In genomic region chr11:44015624-44016007, GRCh38 we compare ENCODE assay signal across 21 cellular contexts. TPM values are rescaled to one million over a fixed set of nuclear protein-coding genes. Genes with fewer than 3 reads are reported as not detected.
DNase-seq lines count a peak whose midpoint lies in the region; ATAC-seq and TF ChIP-seq lines count a peak whose summit lies in the region.
"Had no signal": no experiment of that assay in that cellular context is flagged by ENCODE, and none has a peak within 500 bp of the region (broad histone marks: within the 10 kb centered on the region; RNA-seq: fewer than 3 reads in every experiment).

No MANE protein-coding gene starts in this region.

- H3K4me3 ChIP-seq in adrenal gland (no peak overlapping the region), thoracic aorta (no peak overlapping the region)

- WGBS in adrenal gland, 4 donors = 87 to 98% (median 93%) methylated on average over 3 of the region's 3 CpGs

- POLR2A ChIA-PET in GM10248 (lab: Yijun Ruan, JAX) = no interaction called here

- H3K27me3 ChIP-seq in adrenal gland (no peaks in the 10 kb centered on the region), layer of hippocampus (ENCODE audit: control insufficient read depth, insufficient read depth, low read length) (no peaks in the 10 kb centered on the region), thoracic aorta (replicated peaks; ENCODE audit: insufficient read depth) (no peaks in the 10 kb centered on the region)

- no peaks in the 10 kb centered on the region for H3K36me3 Mint-ChIP-seq in activated CD8-positive, alpha-beta memory T cell treated with anti-CD3 and anti-CD28 coated beads, Interleukin-2, amount 10 ng/mL, durations not matched to agents 7 days and 5 days
- H3K36me3 Mint-ChIP-seq: CD4-positive, alpha-beta memory T cell had no signal

- no peaks in the 10 kb centered on the region for H3K9me3 ChIP-seq in adrenal gland (replicated peaks in 1 of 3)
- H3K9me3 ChIP-seq in thoracic aorta = no peaks in the 10 kb centered on the region

- TF ChIP-seq CTCF in adrenal gland (IDR thresholded peaks at IDR 0.05) (no peak), thoracic aorta (IDR thresholded peaks at IDR 0.05) (no peak), GM10248 (IDR thresholded peaks at IDR 0.05; ENCODE audit: control extremely low read depth, extremely low read depth, low read depth, missing control alignments) (no peak)

- no peak overlapping the region for H3K27ac Mint-ChIP-seq in activated CD8-positive, alpha-beta memory T cell treated with anti-CD3 and anti-CD28 coated beads, Interleukin-2, amount 10 ng/mL, durations not matched to agents 7 days and 5 days
- H3K27ac Mint-ChIP-seq: CD4-positive, alpha-beta memory T cell had no signal

- peaks cover 3% of the 10 kb centered on the region for H3K4me1 Mint-ChIP-seq in activated CD8-positive, alpha-beta memory T cell treated with anti-CD3 and anti-CD28 coated beads, Interleukin-2, amount 10 ng/mL, durations not matched to agents 7 days and 5 days
- H3K4me1 Mint-ChIP-seq: CD4-positive, alpha-beta memory T cell had no signal

- ATAC-seq in activated CD8-positive, alpha-beta memory T cell treated with anti-CD3 and anti-CD28 coated beads, Interleukin-2, amount 10 ng/mL, durations not matched to agents 7 days and 5 days = no peak
- no peak for ATAC-seq in thoracic aorta (ENCODE audit: insufficient number of reproducible peaks, low FRiP score, low read depth)

- H3K36me3 ChIP-seq in adrenal gland (replicated peaks in 1 of 2) = no peaks in the 10 kb centered on the region
- no peaks in the 10 kb centered on the region for H3K36me3 ChIP-seq in thoracic aorta

- DNase-seq in activated CD8-positive, alpha-beta memory T cell treated with anti-CD3 and anti-CD28 coated beads, Interleukin-2, amount 10 ng/mL, durations not matched to agents 7 days and 5 days = peak; percentile 26
- DNase-seq in activated CD8-positive, alpha-beta memory T cell treated with anti-CD3 and anti-CD28 coated beads, Interleukin-2, amount 50 U/mL, for 48 hours = no peak
- DNase-seq in adrenal gland (no peak), thoracic aorta (ENCODE audit: low spot score) (no peak), NCI-H1694 treated with DMSO at 0.1 percent for 48 hours (lab: John Stamatoyannopoulos, UW) (no peak), GM10248 (ENCODE audit: extremely low spot score) (no peak)
- no peak for DNase-seq in activated T-cell treated with anti-CD3 and anti-CD28 coated beads, Interleukin-2, amount 50 U/mL, for 48 hours
- DNase-seq: CD4-positive, alpha-beta memory T cell; DMS79; KG1; NCI-H1048; NCI-H1436 treated with DMSO at 0.1 percent for 48 hours; NCI-H2081; NCI-H510A; NCI-H774 had no signal

- H3K4me1 ChIP-seq in adrenal gland (replicated peaks in 1 of 2) (peaks cover 26 to 44% of the 10 kb centered on the region in 2 donors), thoracic aorta (ENCODE audit: control insufficient read depth in 1 of 2, low read depth in 2 of 2) (peaks cover 45 to 66% of the 10 kb centered on the region in 2 donors)

- no peaks in the 10 kb centered on the region for H3K9me3 Mint-ChIP-seq in activated CD8-positive, alpha-beta memory T cell treated with anti-CD3 and anti-CD28 coated beads, Interleukin-2, amount 10 ng/mL, durations not matched to agents 7 days and 5 days (ENCODE audit: low read depth)
- H3K9me3 Mint-ChIP-seq: CD4-positive, alpha-beta memory T cell had no signal

- no peak for TF ChIP-seq POLR2A in adrenal gland (IDR thresholded peaks at IDR 0.05)

- CTCF ChIA-PET in activated CD8-positive, alpha-beta memory T cell treated with anti-CD3 and anti-CD28 coated beads, Interleukin-2, amount 10 ng/mL, durations not matched to agents 7 days and 5 days (lab: Charles Lee) = no interaction called here
- CTCF ChIA-PET in GM10248 (lab: Yijun Ruan, JAX) = interaction anchor here (1.6 kb wide), 1 partner anchor 13 kb away, joined by 5 read pairs; no protein-coding TSS in a partner anchor

- no peak overlapping the region for H3K4me3 Mint-ChIP-seq in activated CD8-positive, alpha-beta memory T cell treated with anti-CD3 and anti-CD28 coated beads, Interleukin-2, amount 10 ng/mL, durations not matched to agents 7 days and 5 days
- H3K4me3 Mint-ChIP-seq: CD4-positive, alpha-beta memory T cell had no signal

- H3K27ac ChIP-seq in adrenal gland (peak overlapping the region in 3 of 5 donors; percentile 17 to 83 (median 24)), layer of hippocampus (ENCODE audit: low read depth, low read length) (peak overlapping the region; percentile 31), thoracic aorta (peak overlapping the region; percentile 77 to 96)
- H3K27ac ChIP-seq: 22Rv1, RWPE1 had no signal

- peaks cover 17% of the 10 kb centered on the region for H3K27me3 Mint-ChIP-seq in activated CD8-positive, alpha-beta memory T cell treated with anti-CD3 and anti-CD28 coated beads, Interleukin-2, amount 10 ng/mL, durations not matched to agents 7 days and 5 days

- intact Hi-C loops in adrenal gland (cut with DNase I) = no loop called here

RNA-seq across cellular contexts. Expression of gene ACCSL, which starts 32.2 kb away (rescaled TPM):
- not detected for total RNA-seq in activated CD8-positive, alpha-beta memory T cell treated with anti-CD3 and anti-CD28 coated beads, Interleukin-2, amount 10 ng/mL, durations not matched to agents 7 days and 5 days
- total RNA-seq in adrenal gland (not detected), thoracic aorta (not detected)
- polyA plus RNA-seq in adrenal gland = not detected
- total RNA-seq: CD4-positive, alpha-beta memory T cell; M059J; PC-3 had no signal
- polyA plus RNA-seq: BJ; CD4-positive, alpha-beta memory T cell had no signal

RNA-seq across cellular contexts. Expression of gene ACCS, which starts 50.5 kb away (rescaled TPM):
- 1 to 10 TPM; 4.9 to 7.7 TPM for total RNA-seq in activated CD8-positive, alpha-beta memory T cell treated with anti-CD3 and anti-CD28 coated beads, Interleukin-2, amount 10 ng/mL, durations not matched to agents 7 days and 5 days
- 10 to 100 TPM; 12.3 to 64.5 (median 41.4) TPM for total RNA-seq in adrenal gland
- 100 to 1,000 TPM in 2 of 3 donors, 1 to 10 TPM in 1; 9.8 to 195 (median 108) TPM for polyA plus RNA-seq in adrenal gland
- total RNA-seq in thoracic aorta = 10 to 100 TPM; 32.3 to 32.6 TPM

Comparison
In these comparisons a context has a peak if more than half of its experiments do, and no peak if none do; other contexts are left out.
1. H3K27ac ChIP-seq: peak in every context shown above with its lines; median percentile 86 in thoracic aorta; 31 in layer of hippocampus; 24 in adrenal gland.